Comparison of ENCODE assay signal across 20 cellular contexts in genomic region chr3:31577232-31577631, GRCh38. TPM values are rescaled to one million over a fixed set of nuclear protein-coding genes. Genes with fewer than 3 reads are reported as not detected.
DNase-seq lines count a peak whose midpoint lies in the region; ATAC-seq, FAIRE-seq and TF ChIP-seq lines count a peak whose summit lies in the region.
"Had no signal": no experiment of that assay in that cellular context is flagged by ENCODE, and none has a peak within 500 bp of the region (broad histone marks: within the 10 kb centered on the region; RNA-seq: fewer than 3 reads in every experiment).

No MANE protein-coding gene starts in this region.

- H3K9ac ChIP-seq in Karpas-422 (ENCODE audit: low read length) = no peak overlapping the region
- no peak overlapping the region for H3K9ac ChIP-seq in K562 (ENCODE audit: insufficient read depth in 1 of 2, low read depth in 2 of 2, low read length in 2 of 2)

- peaks cover 57% of the 10 kb centered on the region for H3K36me3 ChIP-seq in Karpas-422 (ENCODE audit: insufficient read depth, low read length)
- H3K36me3 ChIP-seq in K562 (ENCODE audit: control insufficient read depth, insufficient read depth, low read length) = peaks cover 36% of the 10 kb centered on the region
- peaks cover 0 to 4% of the 10 kb centered on the region in 2 donors for H3K36me3 ChIP-seq in psoas muscle (ENCODE audit: insufficient read depth in 1 of 2, low read depth in 1 of 2)
- H3K36me3 ChIP-seq in mucosa of descending colon (ENCODE audit: low read depth) = no peaks in the 10 kb centered on the region
- H3K36me3 ChIP-seq: BE2C had no signal

- H3K9me2 ChIP-seq in Karpas-422 (replicated peaks; ENCODE audit: insufficient read depth, low read length) = no peaks in the 10 kb centered on the region

- H3K27ac ChIP-seq in A549 (no peak overlapping the region), Karpas-422 (ENCODE audit: low read length) (peak overlapping the region; percentile 99; the same call in 1 of the 2 replicates), K562 (ENCODE audit: extremely low read depth, low read depth, low read length) (no peak overlapping the region), psoas muscle (no peak overlapping the region)
- H3K27ac ChIP-seq: HL-60 had no signal

- H3K9me3 ChIP-seq in A549 = no peaks in the 10 kb centered on the region
- no peaks in the 10 kb centered on the region for H3K9me3 ChIP-seq in Karpas-422 (ENCODE audit: low read length)
- H3K9me3 ChIP-seq in K562 (replicated peaks; ENCODE audit: control insufficient read depth, insufficient read depth, low read depth, low read length) = no peaks in the 10 kb centered on the region
- no peaks in the 10 kb centered on the region for H3K9me3 ChIP-seq in psoas muscle
- H3K9me3 ChIP-seq in mucosa of descending colon = no peaks in the 10 kb centered on the region
- H3K9me3 ChIP-seq: BE2C, Caco-2 had no signal

- H3K9me3 Mint-ChIP-seq in activated CD8-positive, alpha-beta T cell treated with anti-CD3 and anti-CD28 coated beads for 36 hours = no peaks in the 10 kb centered on the region
- H3K9me3 Mint-ChIP-seq in activated CD8-positive, alpha-beta T cell treated with anti-CD3 and anti-CD28 coated beads, Interleukin-2, amount 10 ng/mL, durations not matched to agents 7 days and 5 days (ENCODE audit: insufficient read depth) = no peaks in the 10 kb centered on the region
- H3K9me3 Mint-ChIP-seq: CD4-positive, CD25-positive, alpha-beta regulatory T cell; HFFc6 had no signal

- H3K4me1 Mint-ChIP-seq in activated CD8-positive, alpha-beta T cell treated with anti-CD3 and anti-CD28 coated beads for 36 hours (ENCODE audit: low read depth) = peaks cover 61% of the 10 kb centered on the region
- H3K4me1 Mint-ChIP-seq in activated CD8-positive, alpha-beta T cell treated with anti-CD3 and anti-CD28 coated beads, Interleukin-2, amount 10 ng/mL, durations not matched to agents 7 days and 5 days (ENCODE audit: low read depth) = peaks cover 35% of the 10 kb centered on the region

- H3K27me3 ChIP-seq in Karpas-422 (ENCODE audit: low read length) = no peaks in the 10 kb centered on the region
- no peaks in the 10 kb centered on the region for H3K27me3 ChIP-seq in K562 (ENCODE audit: control insufficient read depth in 2 of 2, insufficient read depth in 2 of 2, low read length in 2 of 2)
- no peaks in the 10 kb centered on the region for H3K27me3 ChIP-seq in psoas muscle (ENCODE audit: insufficient read depth in 3 of 3, low read length in 2 of 3)
- H3K27me3 ChIP-seq: BE2C had no signal

- no peak for TF ChIP-seq RAD21 in A549 (conservative IDR thresholded peaks at IDR 0.05 in 1 of 2, IDR thresholded peaks at IDR 0.05 in 1 of 2)
- TF ChIP-seq RAD21 in K562 (CRISPR knock-in tag; conservative IDR thresholded peaks at IDR 0.05 in 1 of 2, IDR thresholded peaks at IDR 0.05 in 1 of 2) = no peak

- no peaks in the 10 kb centered on the region for H4K20me1 ChIP-seq in Karpas-422 (ENCODE audit: insufficient read depth, low read depth, low read length)
- peaks cover 10% of the 10 kb centered on the region; the same call in 1 of the 2 replicates for H4K20me1 ChIP-seq in K562 (replicated peaks; ENCODE audit: control insufficient read depth, insufficient read depth, low read length)

- no peak overlapping the region for H3K4me2 ChIP-seq in A549
- no peak overlapping the region for H3K4me2 ChIP-seq in Karpas-422 (ENCODE audit: low read depth, low read length, poor library complexity, severe bottlenecking)
- no peak overlapping the region for H3K4me2 ChIP-seq in K562 (ENCODE audit: insufficient read depth, low read length)

- CTCF ChIA-PET in activated CD8-positive, alpha-beta T cell treated with anti-CD3 and anti-CD28 coated beads for 36 hours (lab: Charles Lee) = interaction anchor here (1.6 kb wide), 1 partner anchor 12 kb away, joined by 4 read pairs; no protein-coding TSS in a partner anchor
- CTCF ChIA-PET in activated CD8-positive, alpha-beta T cell treated with anti-CD3 and anti-CD28 coated beads, Interleukin-2, amount 10 ng/mL, durations not matched to agents 7 days and 5 days (lab: Charles Lee) = no interaction called here
- CTCF ChIA-PET in A549 (lab: Yijun Ruan, JAX) (no interaction called here), K562 (lab: Yijun Ruan, JAX; ENCODE audit: low intra/inter-chr PET ratio) (no interaction called here)

- no peak for ATAC-seq in activated CD8-positive, alpha-beta T cell treated with anti-CD3 and anti-CD28 coated beads for 36 hours
- ATAC-seq in activated CD8-positive, alpha-beta T cell treated with anti-CD3 and anti-CD28 coated beads, Interleukin-2, amount 10 ng/mL, durations not matched to agents 7 days and 5 days = no peak
- ATAC-seq in A549 (no peak), K562 (no peak), psoas muscle (no peak), mucosa of descending colon (no peak)
- ATAC-seq: HCT116 had no signal

- H3K4me1 ChIP-seq in A549 (no peaks in the 10 kb centered on the region), Karpas-422 (ENCODE audit: low read length) (peaks cover 63% of the 10 kb centered on the region), K562 (replicated peaks in 1 of 2; ENCODE audit: control insufficient read depth in 2 of 2, insufficient read depth in 2 of 2, low read length in 2 of 2) (0 out of 5 replicates have a peak, but pooled peaks cover 0 to 2% of the 10 kb centered on the region in 2 experiments), psoas muscle (peaks cover 62% of the 10 kb centered on the region), mucosa of descending colon (ENCODE audit: low read depth) (peaks cover 17% of the 10 kb centered on the region)
- H3K4me1 ChIP-seq: BE2C had no signal

- H3K9me1 ChIP-seq in K562 (ENCODE audit: control insufficient read depth, insufficient read depth, low read length) = no peaks in the 10 kb centered on the region

- H2AFZ ChIP-seq in Karpas-422 (ENCODE audit: low read length) = no peak overlapping the region
- H2AFZ ChIP-seq in K562 (ENCODE audit: low read depth, low read length) = no peak overlapping the region

- DNase-seq in activated CD8-positive, alpha-beta T cell treated with anti-CD3 and anti-CD28 coated beads for 36 hours = no peak
- DNase-seq in activated CD8-positive, alpha-beta T cell treated with anti-CD3 and anti-CD28 coated beads, Interleukin-2, amount 10 ng/mL, durations not matched to agents 7 days and 5 days = no peak
- DNase-seq in A549 (ENCODE audit: low read depth in 1 of 2, low spot score in 1 of 2) (no peak), Karpas-422 (no peak), K562 (ENCODE audit: extremely low read depth in 1 of 4, low spot score in 3 of 4) (no peak), psoas muscle (no peak), mucosa of descending colon (no peak)
- DNase-seq in activated T-cell treated with anti-CD3 and anti-CD28 coated beads, Interleukin-2, amount 50 U/mL, for 1 hour = no peak
- DNase-seq: ACHN; BE2C; C1 segment of cervical spinal cord; Caco-2; CD4-positive, CD25-positive, alpha-beta regulatory T cell; GDM1; GOT3; H7; HFFc6 had no signal

- no peak for TF ChIP-seq CTCF in activated CD8-positive, alpha-beta T cell treated with anti-CD3 and anti-CD28 coated beads for 36 hours (IDR thresholded peaks at IDR 0.05)
- TF ChIP-seq CTCF in A549 (IDR thresholded peaks at IDR 0.05) (no peak), K562 (IDR thresholded peaks at IDR 0.05 in 2 of 3, conservative IDR thresholded peaks at IDR 0.05 in 1 of 3; ENCODE audit: insufficient read depth in 2 of 3, low read depth in 1 of 3, low read length in 3 of 3) (no peak), psoas muscle (IDR thresholded peaks at IDR 0.05) (no peak), mucosa of descending colon (IDR thresholded peaks at IDR 0.05) (no peak)

- POLR2A ChIA-PET in activated CD8-positive, alpha-beta T cell treated with anti-CD3 and anti-CD28 coated beads for 36 hours (lab: Charles Lee) = no interaction called here
- POLR2A ChIA-PET in activated CD8-positive, alpha-beta T cell treated with anti-CD3 and anti-CD28 coated beads, Interleukin-2, amount 10 ng/mL, durations not matched to agents 7 days and 5 days (lab: Charles Lee) = no interaction called here
- POLR2A ChIA-PET in A549 (lab: Yijun Ruan, JAX) (no interaction called here), K562 (lab: Yijun Ruan, JAX) (no interaction called here)

- H3K27me3 Mint-ChIP-seq in activated CD8-positive, alpha-beta T cell treated with anti-CD3 and anti-CD28 coated beads for 36 hours = no peaks in the 10 kb centered on the region
- no peaks in the 10 kb centered on the region for H3K27me3 Mint-ChIP-seq in activated CD8-positive, alpha-beta T cell treated with anti-CD3 and anti-CD28 coated beads, Interleukin-2, amount 10 ng/mL, durations not matched to agents 7 days and 5 days (ENCODE audit: low read depth)
- H3K27me3 Mint-ChIP-seq: CD4-positive, CD25-positive, alpha-beta regulatory T cell had no signal

- intact Hi-C loops in activated CD8-positive, alpha-beta T cell treated with anti-CD3 and anti-CD28 coated beads for 36 hours (cut with micrococcal nuclease) = no loop called here
- intact Hi-C loops in K562 (cut with micrococcal nuclease) (no loop called here), psoas muscle (cut with DNase I) (loop anchor here in 1 of 2 donors (5.0 kb wide), 1 partner anchor 45 kb away; the partner anchor contains the start of gene STT3B), mucosa of descending colon (cut with DNase I, micrococcal nuclease) (no loop called here)

- H3K79me2 ChIP-seq in Karpas-422 (ENCODE audit: low read length) (peaks cover 99% of the 10 kb centered on the region), K562 (ENCODE audit: control insufficient read depth, insufficient read depth, low read length) (peaks cover 75% of the 10 kb centered on the region)

- no peak overlapping the region for H3K4me3 Mint-ChIP-seq in activated CD8-positive, alpha-beta T cell treated with anti-CD3 and anti-CD28 coated beads for 36 hours
- H3K4me3 Mint-ChIP-seq in activated CD8-positive, alpha-beta T cell treated with anti-CD3 and anti-CD28 coated beads, Interleukin-2, amount 10 ng/mL, durations not matched to agents 7 days and 5 days = no peak overlapping the region
- H3K4me3 Mint-ChIP-seq: HFFc6 had no signal

- in situ Hi-C loops in K562 (cut with MboI) = no loop called here

- no peak for TF ChIP-seq EP300 in A549 (IDR thresholded peaks at IDR 0.05)
- no peak for TF ChIP-seq EP300 in K562 (IDR thresholded peaks at IDR 0.05; ENCODE audit: low read length)

- no TSS peak for BruUV-seq in K562 (replicated peaks; lab: Mats Ljungman, UMichigan)

- H3K36me3 Mint-ChIP-seq in activated CD8-positive, alpha-beta T cell treated with anti-CD3 and anti-CD28 coated beads for 36 hours (ENCODE audit: low read depth) = peaks cover 37% of the 10 kb centered on the region
- H3K36me3 Mint-ChIP-seq in activated CD8-positive, alpha-beta T cell treated with anti-CD3 and anti-CD28 coated beads, Interleukin-2, amount 10 ng/mL, durations not matched to agents 7 days and 5 days (ENCODE audit: low read depth) = peaks cover 44% of the 10 kb centered on the region

- no peak overlapping the region for H3K4me3 ChIP-seq in A549
- H3K4me3 ChIP-seq in Karpas-422 (ENCODE audit: low read length) = no peak overlapping the region
- no peak overlapping the region for H3K4me3 ChIP-seq in K562
- no peak overlapping the region for H3K4me3 ChIP-seq in psoas muscle
- H3K4me3 ChIP-seq in mucosa of descending colon = no peak overlapping the region

- TF ChIP-seq POLR2A in A549 (IDR thresholded peaks at IDR 0.05; ENCODE audit: low read length) (no peak), K562 (conservative IDR thresholded peaks at IDR 0.05) (no peak)

- peak overlapping the region; percentile 5 for H3K27ac Mint-ChIP-seq in activated CD8-positive, alpha-beta T cell treated with anti-CD3 and anti-CD28 coated beads for 36 hours
- H3K27ac Mint-ChIP-seq in activated CD8-positive, alpha-beta T cell treated with anti-CD3 and anti-CD28 coated beads, Interleukin-2, amount 10 ng/mL, durations not matched to agents 7 days and 5 days = no peak overlapping the region
- H3K27ac Mint-ChIP-seq: HFFc6 had no signal

- FAIRE-seq in A549 (lab: Jason Lieb, UNC) = no peak
- no peak for FAIRE-seq in K562 (lab: Jason Lieb, UNC)
- FAIRE-seq: D721Med had no signal

RNA-seq across cellular contexts. Expression of gene STT3B, which starts 44.5 kb away (rescaled TPM):
- 100 to 1,000 TPM in 1 of 2 experiments, 10 to 100 TPM in 1; 92.8 to 103 TPM for total RNA-seq in activated CD8-positive, alpha-beta T cell treated with anti-CD3 and anti-CD28 coated beads for 36 hours
- 100 to 1,000 TPM; 137 to 140 TPM for total RNA-seq in activated CD8-positive, alpha-beta T cell treated with anti-CD3 and anti-CD28 coated beads, Interleukin-2, amount 10 ng/mL, durations not matched to agents 7 days and 5 days
- polyA plus RNA-seq in A549 (2011; rRNA removed) (161 and 171 TPM in 2 replicates), A549 (2017; fragmentation: RNase III; extraction: RNeasy Plus Mini Kit Qiagen cat#74134 plus additional on column Dnase treatment) (88.9 to 92.9 TPM (median 92.1 TPM) in 3 replicates), K562 (2011; rRNA removed) (87.8 and 125 TPM in 2 replicates), K562 (2014; fragmentation: Illumina TruSeq; extraction: Trizol) (80.5 and 100 TPM in 2 replicates), K562 (2014; fragmentation: Nextera tagmentation; extraction: Ambion mirVana) (10 to 100 TPM; 22.4 to 32.8 TPM), K562 (2014; rRNA removed) (76.8 and 85.9 TPM in 2 replicates), psoas muscle (10 to 100 TPM; 33.8 to 61.3 (median 36.4) TPM)
- polyA plus RNA-seq in A549 (2012; cell fraction: cytosol; rRNA removed) = 25.0 and 32.4 TPM in 2 replicates
- polyA plus RNA-seq in A549 (2012; cell fraction: nucleus; rRNA removed) = 30.8 and 36.9 TPM in 2 replicates
- 78.6 and 86.5 TPM in 2 replicates for polyA minus RNA-seq in A549 (2011; rRNA and poly(A)+ RNA removed)
- 124 and 198 TPM in 2 replicates for total RNA-seq in Karpas-422 (2014; rRNA removed; shearing (Covaris generic); ENCODE audit: low replicate concordance)
- 117 and 214 TPM in 2 replicates for total RNA-seq in K562 (2011; cell fraction: chromatin; rRNA removed; ENCODE audit: low replicate concordance)
- total RNA-seq in K562 (2011; cell fraction: nucleolus; rRNA removed) = 88.2 and 95.5 TPM in 2 replicates
- total RNA-seq in K562 (2011; cell fraction: nucleoplasm; rRNA removed) = 186 and 203 TPM in 2 replicates
- total RNA-seq in K562 (2014; rRNA removed) (88.0 and 111 TPM in 2 replicates), K562 (2014; rRNA removed; fragmentation: Illumina TruSeq; extraction: Trizol) (144 TPM in 2 replicates), K562 (2015; rRNA removed; fragmentation: Illumina TruSeq; extraction: Trizol) (142 and 147 TPM in 2 replicates), K562 (2021) (111 and 114 TPM in 2 replicates), psoas muscle (10 to 100 TPM; 56.6 to 95.5 (median 60.6) TPM), mucosa of descending colon (100 to 1,000 TPM in 1 of 3 donors, 10 to 100 TPM in 2; 86.0 to 118 (median 94.3) TPM)
- polyA plus RNA-seq in K562 (2011; cell fraction: cytosol; rRNA removed) = 43.1 and 55.5 TPM in 2 replicates
- polyA plus RNA-seq in K562 (2011; cell fraction: nucleus; rRNA removed) = 33.7 and 45.5 TPM in 2 replicates
- 71.2 and 87.2 TPM in 2 replicates for polyA plus RNA-seq in K562 (2012)
- polyA minus RNA-seq in K562 (2011; rRNA and poly(A)+ RNA removed) = 169 and 173 TPM in 2 replicates
- 50.8 and 65.5 TPM in 2 replicates for polyA minus RNA-seq in K562 (2011; cell fraction: cytosol; rRNA and poly(A)+ RNA removed)
- 47.0 and 80.1 TPM in 2 replicates for polyA minus RNA-seq in K562 (2011; cell fraction: nucleus; rRNA and poly(A)+ RNA removed)
